In the genomic region with DNA sequence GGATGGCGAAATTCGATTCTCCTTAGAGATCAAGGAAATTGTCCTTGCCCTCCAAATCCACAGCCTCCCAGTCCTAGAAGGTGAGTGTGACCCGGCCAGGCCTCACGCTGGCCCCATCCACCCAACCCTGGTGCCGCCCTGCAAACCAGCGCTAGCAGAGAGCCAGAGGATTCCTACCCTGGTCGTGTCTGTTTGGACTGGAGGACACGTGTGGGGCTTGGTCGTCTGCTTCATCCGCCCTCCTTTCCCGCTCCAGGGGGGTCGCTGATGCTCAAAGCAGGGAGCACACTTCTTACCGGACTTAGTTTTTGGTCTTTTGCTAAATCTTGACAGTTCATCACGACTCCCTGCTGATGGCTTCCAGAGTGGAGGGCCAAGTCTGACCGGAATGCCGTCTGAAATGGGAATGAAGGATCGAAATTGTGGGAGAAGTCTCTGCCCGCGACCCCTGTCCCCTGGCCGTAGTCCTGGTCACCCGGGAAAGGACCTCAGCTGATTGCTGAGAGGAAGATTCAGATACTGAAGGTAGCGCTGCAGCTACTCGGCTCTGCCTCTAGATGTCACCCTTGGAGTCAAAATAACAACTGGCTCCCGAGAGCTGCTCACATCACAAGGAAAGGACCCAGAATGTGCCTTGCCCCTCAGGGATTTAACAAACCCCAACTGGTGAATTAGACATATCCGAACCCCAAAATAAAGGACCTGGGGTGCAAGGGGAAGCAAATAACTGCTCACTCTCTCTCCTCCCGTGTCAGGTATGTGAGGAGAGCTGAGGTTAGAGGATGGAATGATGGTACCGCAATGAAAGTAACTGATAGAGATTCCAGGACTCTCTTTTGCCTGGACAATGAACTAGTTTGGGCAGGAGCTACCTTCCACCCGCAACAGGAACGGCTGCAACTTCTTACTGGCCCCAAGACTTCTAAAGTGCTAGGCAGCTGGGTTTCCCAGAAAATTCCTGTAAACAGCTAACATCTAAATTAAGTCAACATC, we compare ENCODE assay signal across 7 cellular contexts. TPM values are rescaled to one million over a fixed set of nuclear protein-coding genes. Genes with fewer than 3 reads are reported as not detected.
A peak's percentile ranks its signal among the peaks of the same experiment; 100 is the strongest.
DNase-seq lines count a peak whose midpoint lies in the region; ATAC-seq, FAIRE-seq and TF ChIP-seq lines count a peak whose summit lies in the region.

No MANE protein-coding gene starts in this region.

- peak; percentile 17 for FAIRE-seq in RCC 7860 (lab: Jason Lieb, UNC)

- 20 to 33% (median 22%) methylated on average over 23 to 29 of the region's 29 CpGs for WGBS in heart left ventricle, 4 donors
- WGBS in psoas muscle, 3 donors = 10 to 12% (median 11%) methylated on average over 29 of the region's 29 CpGs

- H3K4me3 ChIP-seq in Jurkat, Clone E6-1 (ENCODE audit: low read length) = no peak overlapping the region
- H3K4me3 ChIP-seq in heart left ventricle (no peak overlapping the region), psoas muscle (no peak overlapping the region)

- intact Hi-C loops in heart left ventricle (cut with DNase I) (loop anchor here (2.0 to 10.0 kb wide), 7 partner anchors 57 to 686 kb away; no protein-coding TSS in a partner anchor), psoas muscle (cut with DNase I) (loop anchor here (2.0 to 5.0 kb wide), 4 partner anchors 615 to 687 kb away; no protein-coding TSS in a partner anchor)

- H3K4me1 ChIP-seq in heart left ventricle (peaks cover 0 to 7% (median 0%) of the 10 kb centered on the region in 12 donors), psoas muscle (no peaks in the 10 kb centered on the region)

- no peaks in the 10 kb centered on the region for H3K9me3 Mint-ChIP-seq in activated naive CD4-positive, alpha-beta T cell treated with anti-CD3 and anti-CD28 coated beads, Interleukin-2, amount 50 U/mL, for 72 hours

- TF ChIP-seq POLR2A in heart left ventricle (IDR thresholded peaks at IDR 0.05) = no peak

- H3K27ac ChIP-seq in heart left ventricle (no peak overlapping the region), psoas muscle (no peak overlapping the region)

- peaks cover 0 to 14% (median 4%) of the 10 kb centered on the region in 9 donors for H3K27me3 ChIP-seq in heart left ventricle
- H3K27me3 ChIP-seq in psoas muscle (ENCODE audit: insufficient read depth in 3 of 3, low read length in 2 of 3) = no peaks in the 10 kb centered on the region

- POLR2A ChIA-PET in GM10248 (lab: Yijun Ruan, JAX) = no interaction called here

- ATAC-seq in GM21825 (IDR thresholded peaks at IDR 0.05; ENCODE audit: unreplicated experiment) (peak; percentile 95), heart left ventricle (peak; percentile 26 to 86 (median 68)), psoas muscle (peak in 3 of 4 donors; percentile 49 to 82 (median 62))
- ATAC-seq in activated naive CD4-positive, alpha-beta T cell treated with anti-CD3 and anti-CD28 coated beads, Interleukin-2, amount 50 U/mL, for 72 hours = peak; percentile 70 to 79

- CTCF ChIA-PET in GM10248 (lab: Yijun Ruan, JAX) = interaction anchor here (0.7 to 4.4 kb wide), 39 partner anchors 10 to 817 kb away, joined by 3 to 42 read pairs (median 4); a partner anchor contains a TSS

- H3K9me3 ChIP-seq in heart left ventricle (no peaks in the 10 kb centered on the region), psoas muscle (no peaks in the 10 kb centered on the region)

- DNase-seq in GM10248 (ENCODE audit: extremely low spot score) = peak; percentile 80
- peak; percentile 36 for DNase-seq in Jurkat, Clone E6-1 (ENCODE audit: low read depth, low spot score)
- peak; percentile 55 for DNase-seq in RCC 7860 (ENCODE audit: low spot score)
- peak in 1 of 2 donors; percentile 32 for DNase-seq in activated naive CD4-positive, alpha-beta T cell treated with anti-CD3 and anti-CD28 coated beads, Interleukin-2, amount 50 U/mL, for 72 hours (ENCODE audit: low spot score in 2 of 2)
- peak in 3 of 5 donors; percentile 20 to 48 (median 32) for DNase-seq in heart left ventricle
- no peak for DNase-seq in psoas muscle

- no peak overlapping the region for H3K27ac Mint-ChIP-seq in activated naive CD4-positive, alpha-beta T cell treated with anti-CD3 and anti-CD28 coated beads, Interleukin-2, amount 50 U/mL, for 72 hours

- no peaks in the 10 kb centered on the region for H3K36me3 ChIP-seq in heart left ventricle
- H3K36me3 ChIP-seq in psoas muscle (ENCODE audit: insufficient read depth in 1 of 2, low read depth in 1 of 2) = no peaks in the 10 kb centered on the region

- no peaks in the 10 kb centered on the region for H3K36me3 Mint-ChIP-seq in activated naive CD4-positive, alpha-beta T cell treated with anti-CD3 and anti-CD28 coated beads, Interleukin-2, amount 50 U/mL, for 72 hours

- peak; percentile 94 for TF ChIP-seq CTCF in GM10248 (IDR thresholded peaks at IDR 0.05; ENCODE audit: control extremely low read depth, extremely low read depth, low read depth, missing control alignments)
- TF ChIP-seq CTCF in heart left ventricle (IDR thresholded peaks at IDR 0.05) = peak; percentile 65 to 85 (median 74)
- TF ChIP-seq CTCF in psoas muscle (IDR thresholded peaks at IDR 0.05) = peak; percentile 78

RNA-seq across cellular contexts. Expression of a gene that starts 23.5 kb away (rescaled TPM):
- 21.9 TPM for polyA plus RNA-seq in Jurkat, Clone E6-1 (2012; ENCODE audit: insufficient read depth, insufficient read length)
- 10 to 100 TPM; 19.6 to 23.2 TPM for total RNA-seq in activated naive CD4-positive, alpha-beta T cell treated with anti-CD3 and anti-CD28 coated beads, Interleukin-2, amount 50 U/mL, for 72 hours
- total RNA-seq in heart left ventricle (10 to 100 TPM in 1 of 9 donors, 1 to 10 TPM in 8; 5.0 to 11.2 (median 7.0) TPM), psoas muscle (10 to 100 TPM in 1 of 4 donors, 1 to 10 TPM in 3; 6.6 to 12.8 (median 8.8) TPM)
- polyA plus RNA-seq in heart left ventricle (10 to 100 TPM in 1 of 2 donors, 1 to 10 TPM in 1; 2.4 to 10.1 TPM), psoas muscle (10 to 100 TPM in 2 of 3 donors, 1 to 10 TPM in 1; 6.1 to 14.3 (median 11.5) TPM)

Comparison
In these comparisons a context has a peak if more than half of its experiments do, and no peak if none do; other contexts are left out.
1. DNase-seq: peak in GM10248 (single experiment), Jurkat, Clone E6-1 (single experiment), RCC 7860 (single experiment) and heart left ventricle (3 of 5); none in psoas muscle (0 of 2).
2. Peak in every context shown above with its lines, with median percentiles within 50 percentile points of each other: CTCF ChIP-seq and ATAC-seq.